In genomic region chr1:77405186-77405585, GRCh38 we compare ENCODE assay signal across 25 cellular contexts.
"Had no signal": no experiment of that assay in that cellular context is flagged by ENCODE, and none has a peak within 500 bp of the region (broad histone marks: within the 10 kb centered on the region; RNA-seq: fewer than 3 reads in every experiment).

No MANE protein-coding gene starts in this region.

- H3K4me3 ChIP-seq: cardiac muscle cell, right lobe of liver, smooth muscle cell, tibial artery had no signal

- H3K36me3 ChIP-seq: cardiac muscle cell, neutrophil, right lobe of liver, tibial artery had no signal

- H3K27me3 ChIP-seq: cardiac muscle cell, neutrophil, right lobe of liver, tibial artery had no signal

- H3K4me2 ChIP-seq: smooth muscle cell had no signal

- H3K4me1 ChIP-seq: right lobe of liver had no signal

- H3K27ac ChIP-seq: cardiac muscle cell, neutrophil, right lobe of liver had no signal

- DNase-seq: activated CD4-positive, alpha-beta memory T cell treated with anti-CD3 and anti-CD28 coated beads, Interleukin-2, amount 10 ng/mL, durations not matched to agents 7 days and 5 days; activated CD4-positive, alpha-beta T cell treated with anti-CD3 and anti-CD28 coated beads for 4 hours; activated CD4-positive, CD25-positive, alpha-beta regulatory T cell; activated effector memory CD4-positive, alpha-beta T cell treated with Interleukin-2 at 50 U/mL for 16 hours; activated naive CD4-positive, alpha-beta T cell treated with anti-CD3 and anti-CD28 coated beads for 36 hours; activated naive CD8-positive, alpha-beta T cell treated with anti-CD3 and anti-CD28 coated beads, Interleukin-2, amount 10 ng/mL, durations not matched to agents 7 days and 5 days; activated T-cell treated with anti-CD3 and anti-CD28 coated beads, Interleukin-2, amount 50 U/mL, for 72 hours; amniotic stem cell; dermis blood vessel endothelial cell; effector memory CD8-positive, alpha-beta T cell; hippocampal formation; left ventricle myocardium superior; midbrain; right lobe of liver; stimulated activated CD4-positive, alpha-beta T cell treated with anti-CD3 and anti-CD28 coated beads, Interleukin-15, amount 100 ng/mL, for 24 hours; stimulated activated CD4-positive, alpha-beta T cell treated with anti-CD3 and anti-CD28 coated beads, Interleukin-2, amount 100 ng/mL, for 48 hours; stimulated activated CD8-positive, alpha-beta memory T cell treated with anti-CD3 and anti-CD28 coated beads, Interleukin-4, amount 100 ng/mL, for 48 hours; stimulated activated naive CD8-positive, alpha-beta T cell treated with anti-CD3 and anti-CD28 coated beads, Interleukin-15, Interleukin-2, amounts not matched to agents 100 U/mL and 50 U/mL, for 24 hours; SW 1271; T-helper 17 cell; tibial artery had no signal

- H3K9me3 ChIP-seq: neutrophil, right lobe of liver, tibial artery had no signal

- ATAC-seq: activated T-cell treated with anti-CD3 and anti-CD28 coated beads, Interleukin-2, amount 50 U/mL, for 72 hours; effector memory CD8-positive, alpha-beta T cell; esophagus mucosa; left ventricle myocardium superior; right lobe of liver; stimulated activated naive CD8-positive, alpha-beta T cell treated with anti-CD3 and anti-CD28 coated beads, Interleukin-15, Interleukin-2, amounts not matched to agents 100 U/mL and 50 U/mL, for 24 hours; T-helper 17 cell had no signal
